10 cellular contexts compared by ENCODE assay signal in genomic region chr21:34276711-34277425, GRCh38.
DNase-seq lines count a peak whose midpoint lies in the region; ATAC-seq, FAIRE-seq and TF ChIP-seq lines count a peak whose summit lies in the region.
"Had no signal": no experiment of that assay in that cellular context is flagged by ENCODE, and none has a peak within 500 bp of the region (broad histone marks: within the 10 kb centered on the region; RNA-seq: fewer than 3 reads in every experiment).

No MANE protein-coding gene starts in this region.

- ATAC-seq in HG03565 (IDR thresholded peaks at IDR 0.05; ENCODE audit: unreplicated experiment) = peak; percentile 93
- ATAC-seq in HG03097 (IDR thresholded peaks at IDR 0.05; ENCODE audit: low FRiP score, unreplicated experiment) = no peak

- BruUV-seq in Caco-2 (replicated peaks; lab: Mats Ljungman, UMichigan) = no TSS peak

- in situ Hi-C loops in GM13977 (cut with MboI; ENCODE audit: low pct_unique_long_range_greater_than_20kb, low sequenced_read_pairs, unreplicated experiment) (no loop called here), ACHN (cut with HindIII; ENCODE audit: low pct_ligation_motif_present, low pct_unique_long_range_greater_than_20kb, low sequenced_read_pairs) (no loop called here)

- intact Hi-C loops in Caco-2 (cut with micrococcal nuclease; ENCODE audit: unreplicated experiment) = no loop called here

- H3K9me3 Mint-ChIP-seq in Caco-2 (ENCODE audit: unreplicated experiment) = no peaks in the 10 kb centered on the region

- H3K27me3 Mint-ChIP-seq in Caco-2 (ENCODE audit: insufficient read depth, unreplicated experiment) = peaks cover 17% of the 10 kb centered on the region

- no peak for TF ChIP-seq POLR2A in H54 (IDR thresholded peaks at IDR 0.05; ENCODE audit: low read depth, low read length)

- no peak overlapping the region for H3K4me3 Mint-ChIP-seq in Caco-2 (ENCODE audit: unreplicated experiment)

- POLR2A ChIA-PET in Caco-2 (lab: Charles Lee) = no interaction called here

- H3K27ac Mint-ChIP-seq in Caco-2 (ENCODE audit: unreplicated experiment) = no peak overlapping the region

- FAIRE-seq in H54 (lab: Jason Lieb, UNC) = no peak

- H3K9me3 ChIP-seq in Caco-2 = no peaks in the 10 kb centered on the region
- H3K9me3 ChIP-seq: neutrophil had no signal

- no peaks in the 10 kb centered on the region for H3K36me3 ChIP-seq in Caco-2 (ENCODE audit: control insufficient read depth, insufficient read depth, low read length)
- H3K36me3 ChIP-seq: neutrophil had no signal

- no peak overlapping the region for H3K4me3 ChIP-seq in Caco-2 (ENCODE audit: low read depth, low read length)

- H3K36me3 Mint-ChIP-seq in Caco-2 (ENCODE audit: insufficient read depth, unreplicated experiment) = no peaks in the 10 kb centered on the region

- no peaks in the 10 kb centered on the region for H3K4me1 Mint-ChIP-seq in Caco-2 (ENCODE audit: low read depth, unreplicated experiment)

- no peak for TF ChIP-seq CTCF in GM13977 (IDR thresholded peaks at IDR 0.05; ENCODE audit: extremely low read depth, insufficient read depth, missing control alignments)
- no peak for TF ChIP-seq CTCF in Caco-2 (IDR thresholded peaks at IDR 0.05; ENCODE audit: insufficient read depth in 1 of 2, low read depth in 1 of 2, low read length in 1 of 2, severe bottlenecking in 1 of 2, unreplicated experiment in 1 of 2)

- H3K4me1 ChIP-seq in Caco-2 = no peaks in the 10 kb centered on the region

- CTCF ChIA-PET in Caco-2 (lab: Charles Lee) = no interaction called here

- no peaks in the 10 kb centered on the region for H3K27me3 ChIP-seq in Caco-2 (replicated peaks; ENCODE audit: control insufficient read depth, insufficient read depth, low read length)
- H3K27me3 ChIP-seq: neutrophil had no signal

- peak; percentile 60 for DNase-seq in DMS 273 (lab: John Stamatoyannopoulos, UW; ENCODE audit: unreplicated experiment)
- DNase-seq in GM13977 (ENCODE audit: low spot score) = peak; percentile 13
- peak; percentile 18 for DNase-seq in fibroblast of gingiva (ENCODE audit: low read depth)
- DNase-seq in Caco-2 = no peak
- no peak for DNase-seq in H54 (ENCODE audit: insufficient read length, low spot score)
- DNase-seq in ACHN = no peak
- DNase-seq: DMS79 treated with DMSO at 0.1 percent for 48 hours had no signal

Comparison
In these comparisons a context has a peak if more than half of its experiments do, and no peak if none do; other contexts are left out.
1. DNase-seq: peak in DMS 273 (single experiment), GM13977 (single experiment) and fibroblast of gingiva (single experiment); none in Caco-2 (0 of 2), H54 (single experiment) and ACHN (single experiment).